ENCODE assay signal across 1 cellular context in the genomic region with DNA sequence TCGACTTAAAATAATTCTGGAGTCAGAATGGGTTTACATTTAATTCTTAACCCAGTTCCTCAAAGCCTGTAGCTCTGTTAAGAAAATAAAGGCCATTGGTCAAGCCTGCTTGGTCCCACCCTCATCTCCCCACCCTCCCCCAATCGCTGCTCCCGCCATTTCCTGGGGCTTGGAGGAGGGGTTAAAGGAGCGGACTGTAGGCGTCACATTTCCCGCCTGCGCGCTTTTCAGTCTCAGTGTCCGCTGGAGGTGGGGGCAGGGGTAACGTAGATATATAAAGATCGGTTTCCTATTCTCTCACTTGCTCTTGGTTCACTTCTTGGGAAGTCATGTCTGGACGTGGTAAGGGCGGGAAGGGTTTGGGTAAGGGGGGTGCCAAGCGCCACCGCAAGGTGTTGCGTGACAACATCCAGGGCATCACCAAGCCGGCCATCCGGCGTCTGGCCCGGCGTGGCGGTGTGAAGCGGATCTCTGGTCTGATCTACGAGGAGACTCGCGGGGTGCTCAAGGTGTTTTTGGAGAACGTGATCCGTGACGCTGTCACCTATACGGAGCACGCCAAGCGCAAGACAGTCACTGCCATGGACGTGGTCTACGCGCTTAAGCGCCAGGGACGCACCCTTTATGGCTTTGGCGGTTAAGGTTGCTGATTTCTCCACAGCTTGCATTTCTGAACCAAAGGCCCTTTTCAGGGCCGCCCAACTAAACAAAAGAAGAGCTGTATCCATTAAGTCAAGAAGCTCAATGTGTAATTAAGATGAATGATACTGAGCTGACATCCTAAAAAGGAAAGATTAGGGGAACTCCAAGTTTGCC.
TF ChIP-seq lines count a peak whose summit lies in the region.

No MANE protein-coding gene starts in this region.

TF ChIP-seq in HepG2, 621 proteins besides CTCF, POLR2A, EP300 and RAD21 (continued from another document and continues in another):
- TF ChIP-seq, protein P1, sequence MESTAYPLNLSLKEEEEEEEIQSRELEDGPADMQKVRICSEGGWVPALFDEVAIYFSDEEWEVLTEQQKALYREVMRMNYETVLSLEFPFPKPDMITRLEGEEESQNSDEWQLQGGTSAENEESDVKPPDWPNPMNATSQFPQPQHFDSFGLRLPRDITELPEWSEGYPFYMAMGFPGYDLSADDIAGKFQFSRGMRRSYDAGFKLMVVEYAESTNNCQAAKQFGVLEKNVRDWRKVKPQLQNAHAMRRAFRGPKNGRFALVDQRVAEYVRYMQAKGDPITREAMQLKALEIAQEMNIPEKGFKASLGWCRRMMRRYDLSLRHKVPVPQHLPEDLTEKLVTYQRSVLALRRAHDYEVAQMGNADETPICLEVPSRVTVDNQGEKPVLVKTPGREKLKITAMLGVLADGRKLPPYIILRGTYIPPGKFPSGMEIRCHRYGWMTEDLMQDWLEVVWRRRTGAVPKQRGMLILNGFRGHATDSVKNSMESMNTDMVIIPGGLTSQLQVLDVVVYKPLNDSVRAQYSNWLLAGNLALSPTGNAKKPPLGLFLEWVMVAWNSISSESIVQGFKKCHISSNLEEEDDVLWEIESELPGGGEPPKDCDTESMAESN (CRISPR knock-in tag; conservative IDR thresholded peaks at IDR 0.05), result 0 out of 2 replicates have a peak, but pooled peaks have one; percentile 9
- TF ChIP-seq ZNF652 (CRISPR knock-in tag; IDR thresholded peaks at IDR 0.05; ENCODE audit: borderline replicate concordance, low read depth) (peak; percentile 9; the same call in 1 of the 2 replicates), EEA1 (CRISPR knock-in tag; IDR thresholded peaks at IDR 0.05; ENCODE audit: borderline replicate concordance) (0 out of 2 replicates have a peak, but pooled peaks have one; percentile 34), ZNF816 (CRISPR knock-in tag; IDR thresholded peaks at IDR 0.05; ENCODE audit: borderline replicate concordance) (peak; percentile 56), SMAD3 (CRISPR knock-in tag; IDR thresholded peaks at IDR 0.05) (peak; percentile 9; the same call in 1 of the 2 replicates), EHMT2 (IDR thresholded peaks at IDR 0.05; ENCODE audit: borderline replicate concordance, low read depth, low read length) (peak; percentile 60; the same call in 1 of the 2 replicates), ZNF205 (CRISPR knock-in tag; IDR thresholded peaks at IDR 0.05) (0 out of 2 replicates have a peak, but pooled peaks have one; percentile 34), ZNF772 (CRISPR knock-in tag; IDR thresholded peaks at IDR 0.05) (0 out of 2 replicates have a peak, but pooled peaks have one; percentile 51), ZNF788 (CRISPR knock-in tag; IDR thresholded peaks at IDR 0.05; ENCODE audit: borderline replicate concordance) (0 out of 2 replicates have a peak, but pooled peaks have one; percentile 53), PHF8 (CRISPR knock-in tag; IDR thresholded peaks at IDR 0.05) (peak; percentile 56; the same call in 1 of the 2 replicates), FOXJ3 (CRISPR knock-in tag; IDR thresholded peaks at IDR 0.05; ENCODE audit: borderline replicate concordance) (no peak), HOXA3 (CRISPR knock-in tag; IDR thresholded peaks at IDR 0.05) (0 out of 2 replicates have a peak, but pooled peaks have one; percentile 13), ZNF883 (CRISPR knock-in tag; IDR thresholded peaks at IDR 0.05; ENCODE audit: not compliant biosample characterization) (peak; percentile 81), YEATS2 (CRISPR knock-in tag; IDR thresholded peaks at IDR 0.05; ENCODE audit: borderline replicate concordance) (peak; percentile 13; the same call in 1 of the 2 replicates), ZNF350 (CRISPR knock-in tag; IDR thresholded peaks at IDR 0.05; ENCODE audit: borderline replicate concordance, low read depth) (peak; percentile 60), ZMYM2 (CRISPR knock-in tag; IDR thresholded peaks at IDR 0.05) (no peak), ZMYM3 (CRISPR knock-in tag; IDR thresholded peaks at IDR 0.05) (no peak), KDM5A (IDR thresholded peaks at IDR 0.05; ENCODE audit: borderline replicate concordance, low read length) (peak; percentile 43; the same call in 1 of the 2 replicates), KAT2B (IDR thresholded peaks at IDR 0.05; ENCODE audit: borderline replicate concordance, low read depth, low read length) (no peak), SNAI1 (CRISPR knock-in tag; IDR thresholded peaks at IDR 0.05; ENCODE audit: borderline replicate concordance) (no peak), STAG1 (CRISPR knock-in tag; IDR thresholded peaks at IDR 0.05) (no peak), MEF2D (CRISPR knock-in tag; IDR thresholded peaks at IDR 0.05) (peak; percentile 75), ZNF782 (CRISPR knock-in tag; IDR thresholded peaks at IDR 0.05; ENCODE audit: borderline replicate concordance) (no peak; the same call in 1 of the 2 replicates), HES4 (CRISPR knock-in tag; IDR thresholded peaks at IDR 0.05; ENCODE audit: borderline replicate concordance) (peak; percentile 89), SP2 (CRISPR knock-in tag; IDR thresholded peaks at IDR 0.05) (peak; percentile 58; the same call in 1 of the 2 replicates), ZSCAN30 (CRISPR knock-in tag; IDR thresholded peaks at IDR 0.05) (no peak), ZNF333 (CRISPR knock-in tag; IDR thresholded peaks at IDR 0.05; ENCODE audit: borderline replicate concordance) (peak; percentile 86; the same call in 1 of the 2 replicates), ZFP82 (CRISPR knock-in tag; IDR thresholded peaks at IDR 0.05; ENCODE audit: borderline replicate concordance) (peak; percentile 66; the same call in 1 of the 2 replicates), SAFB2 (CRISPR knock-in tag; IDR thresholded peaks at IDR 0.05; ENCODE audit: borderline replicate concordance, low read depth) (peak; percentile 47; the same call in 1 of the 2 replicates), KDM2A (CRISPR knock-in tag; IDR thresholded peaks at IDR 0.05; ENCODE audit: borderline replicate concordance, low read depth) (peak; percentile 41; the same call in 1 of the 2 replicates), CC2D1A (CRISPR knock-in tag; IDR thresholded peaks at IDR 0.05) (no peak), AKAP8 (CRISPR knock-in tag; IDR thresholded peaks at IDR 0.05) (0 out of 2 replicates have a peak, but pooled peaks have one; percentile 31), ZBTB8A (CRISPR knock-in tag; IDR thresholded peaks at IDR 0.05; ENCODE audit: borderline replicate concordance, low read depth) (no peak), IKZF4 (CRISPR knock-in tag; IDR thresholded peaks at IDR 0.05; ENCODE audit: borderline replicate concordance, low read depth, not compliant biosample characterization) (no peak), U2AF1 (optimal IDR thresholded peaks at IDR 0.05; ENCODE audit: low read depth, low read length) (no peak)
- TF ChIP-seq, protein P2, sequence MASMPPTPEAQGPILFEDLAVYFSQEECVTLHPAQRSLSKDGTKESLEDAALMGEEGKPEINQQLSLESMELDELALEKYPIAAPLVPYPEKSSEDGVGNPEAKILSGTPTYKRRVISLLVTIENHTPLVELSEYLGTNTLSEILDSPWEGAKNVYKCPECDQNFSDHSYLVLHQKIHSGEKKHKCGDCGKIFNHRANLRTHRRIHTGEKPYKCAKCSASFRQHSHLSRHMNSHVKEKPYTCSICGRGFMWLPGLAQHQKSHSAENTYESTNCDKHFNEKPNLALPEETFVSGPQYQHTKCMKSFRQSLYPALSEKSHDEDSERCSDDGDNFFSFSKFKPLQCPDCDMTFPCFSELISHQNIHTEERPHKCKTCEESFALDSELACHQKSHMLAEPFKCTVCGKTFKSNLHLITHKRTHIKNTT (CRISPR knock-in tag; IDR thresholded peaks at IDR 0.05), result no peak
- TF ChIP-seq, protein P3, sequence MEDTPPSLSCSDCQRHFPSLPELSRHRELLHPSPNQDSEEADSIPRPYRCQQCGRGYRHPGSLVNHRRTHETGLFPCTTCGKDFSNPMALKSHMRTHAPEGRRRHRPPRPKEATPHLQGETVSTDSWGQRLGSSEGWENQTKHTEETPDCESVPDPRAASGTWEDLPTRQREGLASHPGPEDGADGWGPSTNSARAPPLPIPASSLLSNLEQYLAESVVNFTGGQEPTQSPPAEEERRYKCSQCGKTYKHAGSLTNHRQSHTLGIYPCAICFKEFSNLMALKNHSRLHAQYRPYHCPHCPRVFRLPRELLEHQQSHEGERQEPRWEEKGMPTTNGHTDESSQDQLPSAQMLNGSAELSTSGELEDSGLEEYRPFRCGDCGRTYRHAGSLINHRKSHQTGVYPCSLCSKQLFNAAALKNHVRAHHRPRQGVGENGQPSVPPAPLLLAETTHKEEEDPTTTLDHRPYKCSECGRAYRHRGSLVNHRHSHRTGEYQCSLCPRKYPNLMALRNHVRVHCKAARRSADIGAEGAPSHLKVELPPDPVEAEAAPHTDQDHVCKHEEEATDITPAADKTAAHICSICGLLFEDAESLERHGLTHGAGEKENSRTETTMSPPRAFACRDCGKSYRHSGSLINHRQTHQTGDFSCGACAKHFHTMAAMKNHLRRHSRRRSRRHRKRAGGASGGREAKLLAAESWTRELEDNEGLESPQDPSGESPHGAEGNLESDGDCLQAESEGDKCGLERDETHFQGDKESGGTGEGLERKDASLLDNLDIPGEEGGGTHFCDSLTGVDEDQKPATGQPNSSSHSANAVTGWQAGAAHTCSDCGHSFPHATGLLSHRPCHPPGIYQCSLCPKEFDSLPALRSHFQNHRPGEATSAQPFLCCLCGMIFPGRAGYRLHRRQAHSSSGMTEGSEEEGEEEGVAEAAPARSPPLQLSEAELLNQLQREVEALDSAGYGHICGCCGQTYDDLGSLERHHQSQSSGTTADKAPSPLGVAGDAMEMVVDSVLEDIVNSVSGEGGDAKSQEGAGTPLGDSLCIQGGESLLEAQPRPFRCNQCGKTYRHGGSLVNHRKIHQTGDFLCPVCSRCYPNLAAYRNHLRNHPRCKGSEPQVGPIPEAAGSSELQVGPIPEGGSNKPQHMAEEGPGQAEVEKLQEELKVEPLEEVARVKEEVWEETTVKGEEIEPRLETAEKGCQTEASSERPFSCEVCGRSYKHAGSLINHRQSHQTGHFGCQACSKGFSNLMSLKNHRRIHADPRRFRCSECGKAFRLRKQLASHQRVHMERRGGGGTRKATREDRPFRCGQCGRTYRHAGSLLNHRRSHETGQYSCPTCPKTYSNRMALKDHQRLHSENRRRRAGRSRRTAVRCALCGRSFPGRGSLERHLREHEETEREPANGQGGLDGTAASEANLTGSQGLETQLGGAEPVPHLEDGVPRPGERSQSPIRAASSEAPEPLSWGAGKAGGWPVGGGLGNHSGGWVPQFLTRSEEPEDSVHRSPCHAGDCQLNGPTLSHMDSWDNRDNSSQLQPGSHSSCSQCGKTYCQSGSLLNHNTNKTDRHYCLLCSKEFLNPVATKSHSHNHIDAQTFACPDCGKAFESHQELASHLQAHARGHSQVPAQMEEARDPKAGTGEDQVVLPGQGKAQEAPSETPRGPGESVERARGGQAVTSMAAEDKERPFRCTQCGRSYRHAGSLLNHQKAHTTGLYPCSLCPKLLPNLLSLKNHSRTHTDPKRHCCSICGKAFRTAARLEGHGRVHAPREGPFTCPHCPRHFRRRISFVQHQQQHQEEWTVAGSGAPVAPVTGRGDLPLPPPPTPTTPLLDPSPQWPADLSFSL (CRISPR knock-in tag; IDR thresholded peaks at IDR 0.05), result 0 out of 2 replicates have a peak, but pooled peaks have one; percentile 54
- TF ChIP-seq, protein P4, sequence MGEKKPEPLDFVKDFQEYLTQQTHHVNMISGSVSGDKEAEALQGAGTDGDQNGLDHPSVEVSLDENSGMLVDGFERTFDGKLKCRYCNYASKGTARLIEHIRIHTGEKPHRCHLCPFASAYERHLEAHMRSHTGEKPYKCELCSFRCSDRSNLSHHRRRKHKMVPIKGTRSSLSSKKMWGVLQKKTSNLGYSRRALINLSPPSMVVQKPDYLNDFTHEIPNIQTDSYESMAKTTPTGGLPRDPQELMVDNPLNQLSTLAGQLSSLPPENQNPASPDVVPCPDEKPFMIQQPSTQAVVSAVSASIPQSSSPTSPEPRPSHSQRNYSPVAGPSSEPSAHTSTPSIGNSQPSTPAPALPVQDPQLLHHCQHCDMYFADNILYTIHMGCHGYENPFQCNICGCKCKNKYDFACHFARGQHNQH (CRISPR knock-in tag; IDR thresholded peaks at IDR 0.05), result peak; percentile 59; the same call in 1 of the 2 replicates
- TF ChIP-seq, protein P5, sequence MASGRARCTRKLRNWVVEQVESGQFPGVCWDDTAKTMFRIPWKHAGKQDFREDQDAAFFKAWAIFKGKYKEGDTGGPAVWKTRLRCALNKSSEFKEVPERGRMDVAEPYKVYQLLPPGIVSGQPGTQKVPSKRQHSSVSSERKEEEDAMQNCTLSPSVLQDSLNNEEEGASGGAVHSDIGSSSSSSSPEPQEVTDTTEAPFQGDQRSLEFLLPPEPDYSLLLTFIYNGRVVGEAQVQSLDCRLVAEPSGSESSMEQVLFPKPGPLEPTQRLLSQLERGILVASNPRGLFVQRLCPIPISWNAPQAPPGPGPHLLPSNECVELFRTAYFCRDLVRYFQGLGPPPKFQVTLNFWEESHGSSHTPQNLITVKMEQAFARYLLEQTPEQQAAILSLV (CRISPR knock-in tag; IDR thresholded peaks at IDR 0.05; ENCODE audit: borderline replicate concordance), result 0 out of 2 replicates have a peak, but pooled peaks have one; percentile 65
- TF ChIP-seq, protein P6, sequence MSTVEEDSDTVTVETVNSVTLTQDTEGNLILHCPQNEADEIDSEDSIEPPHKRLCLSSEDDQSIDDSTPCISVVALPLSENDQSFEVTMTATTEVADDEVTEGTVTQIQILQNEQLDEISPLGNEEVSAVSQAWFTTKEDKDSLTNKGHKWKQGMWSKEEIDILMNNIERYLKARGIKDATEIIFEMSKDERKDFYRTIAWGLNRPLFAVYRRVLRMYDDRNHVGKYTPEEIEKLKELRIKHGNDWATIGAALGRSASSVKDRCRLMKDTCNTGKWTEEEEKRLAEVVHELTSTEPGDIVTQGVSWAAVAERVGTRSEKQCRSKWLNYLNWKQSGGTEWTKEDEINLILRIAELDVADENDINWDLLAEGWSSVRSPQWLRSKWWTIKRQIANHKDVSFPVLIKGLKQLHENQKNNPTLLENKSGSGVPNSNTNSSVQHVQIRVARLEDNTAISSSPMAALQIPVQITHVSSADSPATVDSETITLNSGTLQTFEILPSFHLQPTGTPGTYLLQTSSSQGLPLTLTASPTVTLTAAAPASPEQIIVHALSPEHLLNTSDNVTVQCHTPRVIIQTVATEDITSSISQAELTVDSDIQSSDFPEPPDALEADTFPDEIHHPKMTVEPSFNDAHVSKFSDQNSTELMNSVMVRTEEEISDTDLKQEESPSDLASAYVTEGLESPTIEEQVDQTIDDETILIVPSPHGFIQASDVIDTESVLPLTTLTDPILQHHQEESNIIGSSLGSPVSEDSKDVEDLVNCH (CRISPR knock-in tag; IDR thresholded peaks at IDR 0.05), result no peak
- TF ChIP-seq, protein P7, sequence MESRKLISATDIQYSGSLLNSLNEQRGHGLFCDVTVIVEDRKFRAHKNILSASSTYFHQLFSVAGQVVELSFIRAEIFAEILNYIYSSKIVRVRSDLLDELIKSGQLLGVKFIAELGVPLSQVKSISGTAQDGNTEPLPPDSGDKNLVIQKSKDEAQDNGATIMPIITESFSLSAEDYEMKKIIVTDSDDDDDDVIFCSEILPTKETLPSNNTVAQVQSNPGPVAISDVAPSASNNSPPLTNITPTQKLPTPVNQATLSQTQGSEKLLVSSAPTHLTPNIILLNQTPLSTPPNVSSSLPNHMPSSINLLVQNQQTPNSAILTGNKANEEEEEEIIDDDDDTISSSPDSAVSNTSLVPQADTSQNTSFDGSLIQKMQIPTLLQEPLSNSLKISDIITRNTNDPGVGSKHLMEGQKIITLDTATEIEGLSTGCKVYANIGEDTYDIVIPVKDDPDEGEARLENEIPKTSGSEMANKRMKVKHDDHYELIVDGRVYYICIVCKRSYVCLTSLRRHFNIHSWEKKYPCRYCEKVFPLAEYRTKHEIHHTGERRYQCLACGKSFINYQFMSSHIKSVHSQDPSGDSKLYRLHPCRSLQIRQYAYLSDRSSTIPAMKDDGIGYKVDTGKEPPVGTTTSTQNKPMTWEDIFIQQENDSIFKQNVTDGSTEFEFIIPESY (CRISPR knock-in tag; IDR thresholded peaks at IDR 0.05), result peak; percentile 50; the same call in 1 of the 2 replicates
